In the genomic region with DNA sequence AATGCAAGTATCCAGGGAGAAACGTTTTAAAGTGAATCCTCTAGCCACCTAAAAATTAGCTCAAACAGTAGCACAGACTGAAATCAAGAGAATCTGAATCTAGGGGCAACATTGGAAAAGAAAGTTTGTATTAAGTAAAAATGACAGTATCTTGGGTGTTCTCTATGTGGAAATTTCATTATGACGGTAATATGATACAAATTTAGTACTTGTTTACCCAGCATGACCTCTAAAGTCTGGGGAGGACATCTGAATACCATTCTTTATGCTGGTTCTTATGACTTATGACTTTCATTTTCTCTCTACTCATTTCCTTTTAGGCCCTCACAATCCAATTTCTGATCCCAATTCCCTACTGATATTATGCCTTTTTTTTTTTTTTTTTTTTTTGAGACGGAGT, we compare ENCODE assay signal across 32 cellular contexts. TPM values are rescaled to one million over a fixed set of nuclear protein-coding genes. Genes with fewer than 3 reads are reported as not detected.
"Had no signal": no experiment of that assay in that cellular context is flagged by ENCODE, and none has a peak within 500 bp of the region (broad histone marks: within the 10 kb centered on the region; RNA-seq: fewer than 3 reads in every experiment).

No MANE protein-coding gene starts in this region.

- H3K27me3 ChIP-seq: neutrophil, right atrium auricular region, testis, tibial artery had no signal

- H3K9me3 ChIP-seq: left lung, mucosa of descending colon, neutrophil, prostate gland, right atrium auricular region, spleen, testis, tibial artery had no signal

- DNase-seq: cerebellar nuclear complex; dorsolateral prefrontal cortex; effector CD4-positive, alpha-beta T cell; head of caudate nucleus; kidney; left lung; mesenchymal stem cell; mucosa of descending colon; naive B cell; spleen; stimulated activated CD4-positive, alpha-beta T cell treated with anti-CD3 and anti-CD28 coated beads, Interleukin-4, amount 100 ng/mL, for 4 hours; stimulated activated naive CD8-positive, alpha-beta T cell treated with anti-CD3 and anti-CD28 coated beads, Interleukin-15, Interleukin-2, amounts not matched to agents 100 U/mL and 50 U/mL, for 24 hours; substantia nigra; testis; tibial artery had no signal

- H3K27ac ChIP-seq: dorsolateral prefrontal cortex, epithelial cell of prostate, left lung, neutrophil, prostate gland, right atrium auricular region, skin epidermis, spleen, testis, tibial artery had no signal

- H3K4me3 ChIP-seq: left lung, mucosa of descending colon, prostate gland, right atrium auricular region, skin epidermis, spleen, testis, tibial artery had no signal

- H3K4me1 ChIP-seq: prostate gland, right atrium auricular region, spleen had no signal

- H3K36me3 ChIP-seq: left lung, neutrophil, prostate gland, right atrium auricular region, spleen, tibial artery had no signal

- ATAC-seq: esophagus mucosa; left lung; mucosa of descending colon; natural killer cell treated with Interleukin-12 subunit alpha and Interleukin-12 subunit beta and Interleukin-15 and Interleukin-18, amount 100 ng/mL, for 72 hours; sciatic nerve; stimulated activated memory B cell treated with anti-CD40 and anti-IgM and Interleukin-4, amounts not matched to agents 10 μg/mL and 1 μg/mL and 100 μg/mL, for 72 hours; stimulated activated naive CD8-positive, alpha-beta T cell treated with anti-CD3 and anti-CD28 coated beads, Interleukin-15, Interleukin-2, amounts not matched to agents 100 U/mL and 50 U/mL, for 24 hours had no signal

RNA-seq across cellular contexts. Expression of gene GTSF1, which starts 14.0 kb away (rescaled TPM):
- total RNA-seq: esophagus mucosa, fibroblast of lung, frontal cortex, glomerular endothelial cell, lower leg skin, lung microvascular endothelial cell, mesothelial cell of epicardium, mucosa of descending colon, neural crest cell, right atrium auricular region, sciatic nerve, urinary bladder had no signal

RNA-seq across cellular contexts. Expression of gene NCKAP1L, which starts 38.2 kb away (rescaled TPM):
- total RNA-seq: glomerular endothelial cell, lung microvascular endothelial cell had no signal
